8 cellular contexts compared by ENCODE assay signal in genomic region chr9:129131300-129132145, GRCh38. TPM values are rescaled to one million over a fixed set of nuclear protein-coding genes. Genes with fewer than 3 reads are reported as not detected.
DNase-seq lines count a peak whose midpoint lies in the region; ATAC-seq and TF ChIP-seq lines count a peak whose summit lies in the region.

No MANE protein-coding gene starts in this region.

- peaks cover 10% of the 10 kb centered on the region for H3K4me1 ChIP-seq in OCI-LY3 (ENCODE audit: low read length)

- H3K4me2 ChIP-seq in OCI-LY3 (ENCODE audit: low read length), result peak overlapping the region; percentile 51

- no peaks in the 10 kb centered on the region for H3K27me3 ChIP-seq in OCI-LY3 (ENCODE audit: low read depth, low read length)

- H4K20me1 ChIP-seq in OCI-LY3 (ENCODE audit: insufficient read depth, low read length), result peaks cover 11% of the 10 kb centered on the region; the same call in 1 of the 2 replicates

- H3K4me3 ChIP-seq in OCI-LY3 (ENCODE audit: low read length), result no peak overlapping the region
- no peak overlapping the region for H3K4me3 ChIP-seq in epithelial cell of esophagus (ENCODE audit: low read length)

- no peak overlapping the region for H3K4me3 Mint-ChIP-seq in natural killer cell treated with Interleukin-12 subunit alpha and Interleukin-12 subunit beta and Interleukin-15 and Interleukin-18, amount 100 ng/mL, for 72 hours

- no peak overlapping the region for H3K9ac ChIP-seq in OCI-LY3 (ENCODE audit: low read length)

- ATAC-seq in HG02870 (IDR thresholded peaks at IDR 0.05; ENCODE audit: unreplicated experiment) (peak; percentile 45), HG02938 (IDR thresholded peaks at IDR 0.05; ENCODE audit: unreplicated experiment) (no peak)
- ATAC-seq in natural killer cell treated with Interleukin-12 subunit alpha and Interleukin-12 subunit beta and Interleukin-15 and Interleukin-18, amount 100 ng/mL, for 72 hours, result peak; percentile 91 to 92

- TF ChIP-seq CTCF in OCI-LY3 (IDR thresholded peaks at IDR 0.05; ENCODE audit: low read depth, low read length) (peak; percentile 95), epithelial cell of esophagus (IDR thresholded peaks at IDR 0.05; ENCODE audit: insufficient read depth, low read depth, low read length, missing control alignments) (peak; percentile 99)

- no peak overlapping the region for H3K27ac Mint-ChIP-seq in natural killer cell treated with Interleukin-12 subunit alpha and Interleukin-12 subunit beta and Interleukin-15 and Interleukin-18, amount 100 ng/mL, for 72 hours

- no peaks in the 10 kb centered on the region for H3K9me3 Mint-ChIP-seq in natural killer cell treated with Interleukin-12 subunit alpha and Interleukin-12 subunit beta and Interleukin-15 and Interleukin-18, amount 100 ng/mL, for 72 hours

- peaks cover 6 to 8% of the 10 kb centered on the region in 2 donors for H3K4me1 Mint-ChIP-seq in natural killer cell treated with Interleukin-12 subunit alpha and Interleukin-12 subunit beta and Interleukin-15 and Interleukin-18, amount 100 ng/mL, for 72 hours (ENCODE audit: low read depth in 2 of 2)

- H3K36me3 ChIP-seq in OCI-LY3 (replicated peaks; ENCODE audit: low read depth, low read length), result peaks cover 34% of the 10 kb centered on the region

- H3K36me3 Mint-ChIP-seq in natural killer cell treated with Interleukin-12 subunit alpha and Interleukin-12 subunit beta and Interleukin-15 and Interleukin-18, amount 100 ng/mL, for 72 hours, result peaks cover 16% of the 10 kb centered on the region

- DNase-seq in DMS153 treated with DMSO at 0.1 percent for 48 hours (lab: John Stamatoyannopoulos, UW; ENCODE audit: unreplicated experiment), result peak; percentile 17
- peak; percentile 77 for DNase-seq in activated T-cell treated with anti-CD3 and anti-CD28 coated beads for 24 hours (ENCODE audit: low read depth)
- peak; percentile 69 for DNase-seq in epithelial cell of esophagus (ENCODE audit: low read depth)
- DNase-seq in natural killer cell treated with Interleukin-12 subunit alpha and Interleukin-12 subunit beta and Interleukin-15 and Interleukin-18, amount 100 ng/mL, for 72 hours (ENCODE audit: low spot score), result peak; percentile 83
- DNase-seq in stimulated activated naive CD4-positive, alpha-beta T cell (lab: John Stamatoyannopoulos, UW), result peak; percentile 65 to 90 (median 76)

- no peaks in the 10 kb centered on the region for H3K27me3 Mint-ChIP-seq in natural killer cell treated with Interleukin-12 subunit alpha and Interleukin-12 subunit beta and Interleukin-15 and Interleukin-18, amount 100 ng/mL, for 72 hours

- H3K27ac ChIP-seq in OCI-LY3 (ENCODE audit: low read length), result peak overlapping the region; percentile 37

- no peaks in the 10 kb centered on the region for H3K9me3 ChIP-seq in OCI-LY3 (ENCODE audit: insufficient read depth, low read length)

- no peaks in the 10 kb centered on the region for H3K79me2 ChIP-seq in OCI-LY3 (ENCODE audit: low read length)

- no peak overlapping the region for H2AFZ ChIP-seq in OCI-LY3 (ENCODE audit: low read depth, low read length)

RNA-seq across cellular contexts. Expression of gene PTPA, which starts 20.3 kb away (rescaled TPM):
- total RNA-seq in natural killer cell treated with Interleukin-12 subunit alpha and Interleukin-12 subunit beta and Interleukin-15 and Interleukin-18, amount 100 ng/mL, for 72 hours, result 100 to 1,000 TPM in 1 of 2 donors, 10 to 100 TPM in 1; 75.7 to 133 TPM

RNA-seq across cellular contexts. Expression of gene CRAT, which starts 20.9 kb away (rescaled TPM):
- total RNA-seq in natural killer cell treated with Interleukin-12 subunit alpha and Interleukin-12 subunit beta and Interleukin-15 and Interleukin-18, amount 100 ng/mL, for 72 hours, result 10 to 100 TPM; 11.9 to 12.7 TPM

RNA-seq across cellular contexts. Expression of gene IER5L, which starts 46.5 kb away (rescaled TPM):
- 1 to 10 TPM in 1 of 2 donors, under 1 TPM in 1; 0.64 to 1.8 TPM for total RNA-seq in natural killer cell treated with Interleukin-12 subunit alpha and Interleukin-12 subunit beta and Interleukin-15 and Interleukin-18, amount 100 ng/mL, for 72 hours

RNA-seq across cellular contexts. Expression of gene DOLPP1, which starts 50.6 kb away (rescaled TPM):
- 10 to 100 TPM; 18.6 to 24.1 TPM for total RNA-seq in natural killer cell treated with Interleukin-12 subunit alpha and Interleukin-12 subunit beta and Interleukin-15 and Interleukin-18, amount 100 ng/mL, for 72 hours

Comparison
In these comparisons a context has a peak if more than half of its experiments do, and no peak if none do; other contexts are left out.
1. DNase-seq: peak in every context shown above with its lines; median percentile 83 in natural killer cell treated with Interleukin-12 subunit alpha and Interleukin-12 subunit beta and Interleukin-15 and Interleukin-18, amount 100 ng/mL, for 72 hours; 77 in activated T-cell treated with anti-CD3 and anti-CD28 coated beads for 24 hours; 76 in stimulated activated naive CD4-positive, alpha-beta T cell; 69 in epithelial cell of esophagus; 17 in DMS153 treated with DMSO at 0.1 percent for 48 hours.